8 cellular contexts compared by ENCODE assay signal in the genomic region with DNA sequence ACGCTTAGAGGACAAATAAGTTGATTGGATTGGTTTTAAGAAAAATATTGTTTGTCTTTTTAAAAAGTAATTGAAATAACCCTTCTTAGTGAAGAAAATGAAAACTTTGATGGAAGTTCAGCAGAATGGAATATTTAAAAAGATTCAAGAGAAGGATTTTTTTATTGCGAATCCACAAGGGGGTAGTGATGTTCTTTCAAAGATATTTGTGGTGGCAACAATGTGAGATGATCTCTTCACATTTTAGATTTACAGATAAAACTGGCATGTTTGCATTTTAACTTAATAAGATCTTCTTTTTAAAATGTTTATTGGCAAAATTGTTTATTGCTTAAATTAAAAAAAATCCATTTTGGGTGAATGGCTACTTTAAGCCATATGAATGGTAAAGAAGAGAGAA. TPM values are rescaled to one million over a fixed set of nuclear protein-coding genes. Genes with fewer than 3 reads are reported as not detected.
DNase-seq lines count a peak whose midpoint lies in the region; ATAC-seq and TF ChIP-seq lines count a peak whose summit lies in the region.

No MANE protein-coding gene starts in this region.

- no peak overlapping the region for H2AFZ ChIP-seq in PC-3 (ENCODE audit: low read length)

- H3K27me3 Mint-ChIP-seq in activated T-cell treated with anti-CD3 and anti-CD28 coated beads, Interleukin-2, amount 50 U/mL, for 24 hours: no peaks in the 10 kb centered on the region

- CTCF ChIA-PET in PC-3 (lab: Charles Lee): no interaction called here

- intact Hi-C loops in PC-3 (cut with micrococcal nuclease): loop anchor here (1.0 kb wide), 3 partner anchors 96 to 424 kb away; no protein-coding TSS in a partner anchor

- H3K9ac ChIP-seq in PC-3 (ENCODE audit: low read length): no peak overlapping the region

- H3K4me3 Mint-ChIP-seq in activated T-cell treated with anti-CD3 and anti-CD28 coated beads, Interleukin-2, amount 50 U/mL, for 24 hours: no peak overlapping the region

- no peak overlapping the region for H3K4me3 ChIP-seq in PC-3 (ENCODE audit: low read length)

- no peaks in the 10 kb centered on the region for H3K4me1 ChIP-seq in PC-3 (ENCODE audit: insufficient read depth, low read length)

- no peak overlapping the region for H3K27ac Mint-ChIP-seq in activated T-cell treated with anti-CD3 and anti-CD28 coated beads, Interleukin-2, amount 50 U/mL, for 24 hours

- H3K36me3 Mint-ChIP-seq in activated T-cell treated with anti-CD3 and anti-CD28 coated beads, Interleukin-2, amount 50 U/mL, for 24 hours (ENCODE audit: low read depth): peaks cover 35% of the 10 kb centered on the region

- no peaks in the 10 kb centered on the region for H3K9me3 Mint-ChIP-seq in activated T-cell treated with anti-CD3 and anti-CD28 coated beads, Interleukin-2, amount 50 U/mL, for 24 hours

- peak; percentile 38; the same call in 1 of the 2 replicates for TF ChIP-seq CTCF in 22Rv1 (IDR thresholded peaks at IDR 0.05)
- peak; percentile 36 for TF ChIP-seq CTCF in GM13977 (IDR thresholded peaks at IDR 0.05; ENCODE audit: extremely low read depth, insufficient read depth, missing control alignments)
- TF ChIP-seq CTCF in PC-3 (conservative IDR thresholded peaks at IDR 0.05; ENCODE audit: low read depth, low read length): peak; percentile 83

- POLR2A ChIA-PET in PC-3 (lab: Charles Lee; ENCODE audit: unreplicated experiment): no interaction called here

- peak; percentile 38 for DNase-seq in GM13977 (ENCODE audit: low spot score)
- DNase-seq in PC-3: peak; percentile 69
- peak; percentile 50 for DNase-seq in fibroblast of gingiva (ENCODE audit: low read depth)
- peak; percentile 36 for DNase-seq in stromal cell of bone marrow (ENCODE audit: low read depth)
- DNase-seq in germinal center (ENCODE audit: low spot score): no peak
- no peak for DNase-seq in activated T-cell treated with anti-CD3 and anti-CD28 coated beads, Interleukin-2, amount 50 U/mL, for 24 hours
- DNase-seq in NOMO-1 treated with dmso at 0.1 percent for 144 hours (lab: John Stamatoyannopoulos, UW; ENCODE audit: unreplicated experiment): no peak

- peaks cover 4% of the 10 kb centered on the region; the same call in 1 of the 2 replicates for H4K20me1 ChIP-seq in PC-3 (ENCODE audit: low read length)

- H3K9me3 ChIP-seq in PC-3 (ENCODE audit: low read length): no peaks in the 10 kb centered on the region

- BruUV-seq in PC-3 (replicated peaks; lab: Mats Ljungman, UMichigan): no TSS peak

- H3F3A ChIP-seq in PC-3 (ENCODE audit: low read length, unreplicated experiment): no peaks in the 10 kb centered on the region

- H3K27ac ChIP-seq in 22Rv1 (no peak overlapping the region), PC-3 (ENCODE audit: low read length) (no peak overlapping the region)

- H3K4me1 Mint-ChIP-seq in activated T-cell treated with anti-CD3 and anti-CD28 coated beads, Interleukin-2, amount 50 U/mL, for 24 hours (ENCODE audit: low read depth): peaks cover 51% of the 10 kb centered on the region

- H3K4me2 ChIP-seq in PC-3 (ENCODE audit: low read length): no peak overlapping the region

- in situ Hi-C loops in GM13977 (cut with MboI; ENCODE audit: low pct_unique_long_range_greater_than_20kb, low sequenced_read_pairs, unreplicated experiment): no loop called here

- ATAC-seq in PC-3: no peak

- H3K79me2 ChIP-seq in PC-3 (ENCODE audit: low read length): peaks cover 55% of the 10 kb centered on the region

- no peaks in the 10 kb centered on the region for H3K27me3 ChIP-seq in PC-3 (ENCODE audit: low read length)

- 0 out of 2 replicates have a peak, but pooled peaks cover 7% of the 10 kb centered on the region for H3K36me3 ChIP-seq in PC-3 (ENCODE audit: low read depth, low read length)

- no peaks in the 10 kb centered on the region for H3K9me2 ChIP-seq in PC-3 (replicated peaks; ENCODE audit: low read length)

RNA-seq across cellular contexts. Expression of gene CAMTA1, which starts 8.9 kb away (rescaled TPM):
- total RNA-seq in PC-3 (2014; rRNA removed): 40.8 and 42.5 TPM in 2 replicates

Comparison
In these comparisons a context has a peak if more than half of its experiments do, and no peak if none do; other contexts are left out.
1. DNase-seq: peak in GM13977 (single experiment), PC-3 (single experiment), fibroblast of gingiva (single experiment) and stromal cell of bone marrow (single experiment); none in germinal center (single experiment), activated T-cell treated with anti-CD3 and anti-CD28 coated beads, Interleukin-2, amount 50 U/mL, for 24 hours (single experiment) and NOMO-1 treated with dmso at 0.1 percent for 144 hours (single experiment).
2. Peak in every context shown above with its lines, with median percentiles within 50 percentile points of each other: CTCF ChIP-seq.